18 cellular contexts compared by ENCODE assay signal in genomic region chr1:231807498-231807897, GRCh38.
A peak's percentile ranks its signal among the peaks of the same experiment; 100 is the strongest.
DNase-seq lines count a peak whose midpoint lies in the region; ATAC-seq and TF ChIP-seq lines count a peak whose summit lies in the region.
"Had no signal": no experiment of that assay in that cellular context is flagged by ENCODE, and none has a peak within 500 bp of the region (broad histone marks: within the 10 kb centered on the region; RNA-seq: fewer than 3 reads in every experiment).

No MANE protein-coding gene starts in this region.

- H3K27me3 ChIP-seq in SK-N-SH (ENCODE audit: insufficient read depth) (no peaks in the 10 kb centered on the region), mesenchymal stem cell (ENCODE audit: control insufficient read depth in 1 of 2, insufficient read depth in 1 of 2, low read length in 2 of 2) (no peaks in the 10 kb centered on the region)
- H3K27me3 ChIP-seq: adrenal gland; BLaER1 treated with 17β-estradiol and CSF1 and Interleukin-3, amounts not matched to agents 10 nM and 100 nM; gastrocnemius medialis; uterus had no signal

- WGBS in SK-N-SH (ENCODE audit: low lambda C conversion rate): 75% methylated on average over 2 of the region's 2 CpGs
- 100% methylated on average over 2 of the region's 2 CpGs for WGBS in mesenchymal stem cell

- H3K9me3 ChIP-seq in SK-N-SH: no peaks in the 10 kb centered on the region
- peaks cover 2% of the 10 kb centered on the region for H3K9me3 ChIP-seq in mesenchymal stem cell (ENCODE audit: control insufficient read depth, low read length)
- H3K9me3 ChIP-seq: adrenal gland, gastrocnemius medialis, uterus had no signal

- POLR2A ChIA-PET in SK-N-SH (lab: Yijun Ruan, JAX): no interaction called here

- no peak overlapping the region for H3K18ac ChIP-seq in mesenchymal stem cell (ENCODE audit: low read depth in 1 of 2, low read length in 2 of 2)

- no peak overlapping the region for H2BK12ac ChIP-seq in mesenchymal stem cell (ENCODE audit: low read length in 2 of 2)

- H2BK15ac ChIP-seq in mesenchymal stem cell (ENCODE audit: low read depth, poor library complexity, severe bottlenecking): no peak overlapping the region

- H2BK120ac ChIP-seq in mesenchymal stem cell (ENCODE audit: low read depth, low read length): no peak overlapping the region

- no peak for TF ChIP-seq RAD21 in SK-N-SH (IDR thresholded peaks at IDR 0.05; ENCODE audit: low read length)

- no peak for TF ChIP-seq EP300 in SK-N-SH (IDR thresholded peaks at IDR 0.05; ENCODE audit: borderline replicate concordance in 1 of 2, low read depth in 1 of 2, low read length in 1 of 2)

- no peak overlapping the region for H3K4me2 ChIP-seq in SK-N-SH
- H3K4me2 ChIP-seq in mesenchymal stem cell (ENCODE audit: low read length, poor library complexity, severe bottlenecking): no peak overlapping the region
- H3K4me2 ChIP-seq: BLaER1 treated with 17β-estradiol and CSF1 and Interleukin-3, amounts not matched to agents 10 nM and 100 nM had no signal

- H3K9ac ChIP-seq in SK-N-SH: no peak overlapping the region
- H3K9ac ChIP-seq in mesenchymal stem cell (ENCODE audit: low read length): peak overlapping the region; percentile 10
- H3K9ac ChIP-seq: BLaER1 treated with 17β-estradiol and CSF1 and Interleukin-3, amounts not matched to agents 10 nM and 100 nM had no signal

- DNase-seq in SK-N-SH (no peak), NCI-H1105 (lab: John Stamatoyannopoulos, UW) (peak; percentile 80), NCI-H524 (lab: John Stamatoyannopoulos, UW) (peak; percentile 86 to 95), mesenchymal stem cell (no peak), coronary artery (ENCODE audit: low spot score) (no peak)
- DNase-seq in effector CD4-positive, alpha-beta T cell: no peak
- DNase-seq: activated CD4-positive, alpha-beta T cell treated with anti-CD3 and anti-CD28 coated beads, Interleukin-2, amount 50 U/mL, for 48 hours; activated gamma-delta T cell; effector CD8-positive, alpha-beta T cell; gastrocnemius medialis; mesendoderm; naive B cell; uterus had no signal

- H3K14ac ChIP-seq in mesenchymal stem cell (ENCODE audit: low read length in 2 of 2): no peak overlapping the region

- H3K27ac ChIP-seq in SK-N-SH (ENCODE audit: low read depth in 2 of 2, low read length in 1 of 2): no peak overlapping the region
- no peak overlapping the region for H3K27ac ChIP-seq in mesenchymal stem cell (ENCODE audit: low read length, poor library complexity, severe bottlenecking)
- H3K27ac ChIP-seq in coronary artery: no peak overlapping the region
- H3K27ac ChIP-seq: adrenal gland, gastrocnemius medialis, SK-N-MC, uterus had no signal

- H4K20me1 ChIP-seq in SK-N-SH (ENCODE audit: insufficient read depth): no peaks in the 10 kb centered on the region
- H4K20me1 ChIP-seq: BLaER1 treated with 17β-estradiol and CSF1 and Interleukin-3, amounts not matched to agents 10 nM and 100 nM had no signal

- H3K4me1 ChIP-seq in SK-N-SH (ENCODE audit: control insufficient read depth in 1 of 2, insufficient read depth in 2 of 2, low read depth in 1 of 2, low read length in 1 of 2): peaks cover 0 to 9% of the 10 kb centered on the region in 2 experiments; a peak in 2 of 4 replicates
- peaks cover 2% of the 10 kb centered on the region for H3K4me1 ChIP-seq in mesenchymal stem cell (ENCODE audit: control insufficient read depth, insufficient read depth, low read depth, low read length)
- H3K4me1 ChIP-seq: adrenal gland, gastrocnemius medialis, uterus had no signal

- no peaks in the 10 kb centered on the region for H3K79me2 ChIP-seq in SK-N-SH (ENCODE audit: insufficient read depth)

- H2BK5ac ChIP-seq in mesenchymal stem cell (ENCODE audit: low read depth, low read length, poor library complexity, severe bottlenecking): no peak overlapping the region

- no peak for TF ChIP-seq CTCF in SK-N-SH (IDR thresholded peaks at IDR 0.05)
- TF ChIP-seq CTCF in coronary artery (IDR thresholded peaks at IDR 0.05): no peak

- H3K36me3 ChIP-seq in SK-N-SH (replicated peaks in 1 of 2; ENCODE audit: control insufficient read depth in 1 of 2, insufficient read depth in 2 of 2, low read length in 1 of 2): peaks cover 0 to 5% of the 10 kb centered on the region in 2 experiments
- peaks cover 0 to 19% of the 10 kb centered on the region in 2 experiments for H3K36me3 ChIP-seq in mesenchymal stem cell (ENCODE audit: control insufficient read depth in 1 of 2, insufficient read depth in 2 of 2, low read depth in 1 of 2, low read length in 2 of 2)
- H3K36me3 ChIP-seq: adrenal gland, gastrocnemius medialis, uterus had no signal

- no peak overlapping the region for H3K4ac ChIP-seq in mesenchymal stem cell (ENCODE audit: low read depth in 1 of 2, low read length in 2 of 2)

- H3K23ac ChIP-seq in mesenchymal stem cell (ENCODE audit: low read length in 2 of 2): no peak overlapping the region

- CTCF ChIA-PET in SK-N-SH (lab: Yijun Ruan, JAX): interaction anchor here (0.7 to 3.8 kb wide), 7 partner anchors 11 to 76 kb away, joined by 3 to 23 read pairs (median 3); no protein-coding TSS in a partner anchor

- H4K91ac ChIP-seq in mesenchymal stem cell (ENCODE audit: low read length): no peak overlapping the region

- H3K79me1 ChIP-seq in mesenchymal stem cell (replicated peaks; ENCODE audit: low read length, poor library complexity, severe bottlenecking): peaks cover 8% of the 10 kb centered on the region

- no peak overlapping the region for H4K8ac ChIP-seq in mesenchymal stem cell (ENCODE audit: low read length)

- no peaks in the 10 kb centered on the region for H3F3A ChIP-seq in SK-N-SH (replicated peaks; ENCODE audit: insufficient read depth)

- H3K4me3 ChIP-seq in SK-N-SH (ENCODE audit: low read depth in 2 of 2, low read length in 1 of 2) (no peak overlapping the region), mesenchymal stem cell (ENCODE audit: insufficient read depth in 1 of 2, low read depth in 1 of 2, low read length in 2 of 2) (no peak overlapping the region), coronary artery (no peak overlapping the region)
- H3K4me3 ChIP-seq: adrenal gland; BLaER1 treated with 17β-estradiol and CSF1 and Interleukin-3, amounts not matched to agents 10 nM and 100 nM; gastrocnemius medialis; SK-N-MC; uterus had no signal

- ATAC-seq in SK-N-SH treated with all-trans-retinoic acid at 6 μM for 48 hours (no peak), GM19455 (IDR thresholded peaks at IDR 0.05; ENCODE audit: unreplicated experiment) (no peak)
- ATAC-seq: gastrocnemius medialis had no signal

- H2AFZ ChIP-seq in SK-N-SH (ENCODE audit: low read depth): no peak overlapping the region
- no peak overlapping the region for H2AFZ ChIP-seq in mesenchymal stem cell (ENCODE audit: low read depth, low read length)

- H3K9me2 ChIP-seq in SK-N-SH: no peaks in the 10 kb centered on the region

- H2AK5ac ChIP-seq in mesenchymal stem cell (ENCODE audit: low read length, severe bottlenecking): no peak overlapping the region

TF ChIP-seq in SK-N-SH, 30 proteins besides CTCF, POLR2A, EP300 and RAD21 (continues in another document):
- TF ChIP-seq JUND (IDR thresholded peaks at IDR 0.05): no peak
- TF ChIP-seq CHD2 (IDR thresholded peaks at IDR 0.05; ENCODE audit: low read length, partially characterized antibody): no peak
- TF ChIP-seq, protein P1, sequence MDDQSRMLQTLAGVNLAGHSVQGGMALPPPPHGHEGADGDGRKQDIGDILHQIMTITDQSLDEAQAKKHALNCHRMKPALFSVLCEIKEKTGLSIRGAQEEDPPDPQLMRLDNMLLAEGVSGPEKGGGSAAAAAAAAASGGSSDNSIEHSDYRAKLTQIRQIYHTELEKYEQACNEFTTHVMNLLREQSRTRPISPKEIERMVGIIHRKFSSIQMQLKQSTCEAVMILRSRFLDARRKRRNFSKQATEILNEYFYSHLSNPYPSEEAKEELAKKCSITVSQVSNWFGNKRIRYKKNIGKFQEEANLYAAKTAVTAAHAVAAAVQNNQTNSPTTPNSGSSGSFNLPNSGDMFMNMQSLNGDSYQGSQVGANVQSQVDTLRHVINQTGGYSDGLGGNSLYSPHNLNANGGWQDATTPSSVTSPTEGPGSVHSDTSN (IDR thresholded peaks at IDR 0.05): 0 out of 2 replicates have a peak, but pooled peaks have one; percentile 17
- TF ChIP-seq IRF3 (IDR thresholded peaks at IDR 0.05; ENCODE audit: low read depth, low read length): no peak
- TF ChIP-seq MXI1 (IDR thresholded peaks at IDR 0.05; ENCODE audit: low read depth, low read length): no peak

TF ChIP-seq in SK-N-SH treated with all-trans-retinoic acid at 6 μM for 48 hours, 23 proteins besides CTCF, POLR2A, EP300 and RAD21 (continues in another document):
- TF ChIP-seq POU6F1 (CRISPR knock-in tag; IDR thresholded peaks at IDR 0.05; ENCODE audit: borderline replicate concordance, low read depth): no peak
- no peak for TF ChIP-seq TOX (CRISPR knock-in tag; IDR thresholded peaks at IDR 0.05; ENCODE audit: borderline replicate concordance)

Comparison
In these comparisons a context has a peak if more than half of its experiments do, and no peak if none do; other contexts are left out.
1. DNase-seq: peak in NCI-H1105 (single experiment) and NCI-H524 (2 of 2); none in SK-N-SH (single experiment), mesenchymal stem cell (single experiment), effector CD4-positive, alpha-beta T cell (single experiment) and coronary artery (single experiment).